Comparison of ENCODE assay signal across 1 cellular context in the genomic region with DNA sequence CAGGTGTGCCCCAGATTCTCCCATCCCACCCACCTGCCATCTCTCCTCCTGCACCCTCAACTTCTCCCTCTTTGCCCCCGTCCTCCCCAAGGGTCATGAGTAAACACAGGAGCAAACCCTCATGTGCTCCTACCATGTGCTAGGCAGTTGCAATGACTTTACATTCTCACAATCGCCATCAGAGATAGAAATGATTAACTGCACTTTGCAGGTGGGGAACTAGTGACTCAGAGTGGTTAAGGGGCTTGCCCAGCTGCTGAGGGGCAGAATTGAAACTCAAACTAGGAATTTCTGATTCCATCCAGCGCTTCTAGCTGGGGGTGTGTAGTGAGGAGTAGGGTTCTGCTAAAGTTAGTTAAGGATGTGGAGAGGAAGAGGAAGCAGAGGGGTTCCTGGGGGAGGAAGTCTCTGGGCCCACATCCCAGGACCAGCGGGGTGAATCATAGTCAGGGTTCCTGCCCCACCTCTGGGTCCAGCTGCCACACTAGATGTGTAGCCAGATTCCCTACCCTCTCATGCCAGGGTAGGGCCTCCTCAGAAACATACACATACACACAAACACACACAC.
TF ChIP-seq lines count a peak whose summit lies in the region.

No MANE protein-coding gene starts in this region.

TF ChIP-seq in K562, 482 proteins besides CTCF, POLR2A, EP300 and RAD21 (continues in another document):
- TF ChIP-seq CBX5 (IDR thresholded peaks at IDR 0.05; ENCODE audit: borderline replicate concordance, low read depth) (no peak), MECOM (CRISPR knock-in tag; IDR thresholded peaks at IDR 0.05) (no peak), TCFL5 (CRISPR knock-in tag; conservative IDR thresholded peaks at IDR 0.05) (no peak), RHOXF2B (CRISPR knock-in tag; conservative IDR thresholded peaks at IDR 0.05) (no peak), SOX6 (IDR thresholded peaks at IDR 0.05) (no peak), CBFA2T2 (conservative IDR thresholded peaks at IDR 0.05) (no peak; the same call in 1 of the 2 replicates), YBX1 (IDR thresholded peaks at IDR 0.05) (no peak), CTBP1 (IDR thresholded peaks at IDR 0.05; ENCODE audit: borderline replicate concordance) (no peak), BMI1 (IDR thresholded peaks at IDR 0.05; ENCODE audit: low read length) (no peak), E2F3 (CRISPR knock-in tag; IDR thresholded peaks at IDR 0.05) (no peak), STAT5A (IDR thresholded peaks at IDR 0.05; ENCODE audit: borderline replicate concordance, low read length) (no peak), LEF1 (IDR thresholded peaks at IDR 0.05) (no peak), ZNF561 (CRISPR knock-in tag; conservative IDR thresholded peaks at IDR 0.05) (no peak), ADNP (tag; IDR thresholded peaks at IDR 0.05) (no peak), DIDO1 (tag; IDR thresholded peaks at IDR 0.05; ENCODE audit: low read depth) (no peak), U2AF2 (optimal IDR thresholded peaks at IDR 0.05; ENCODE audit: low read depth, low read length) (no peak), PHB2 (IDR thresholded peaks at IDR 0.05; ENCODE audit: low read depth) (no peak), JUND (IDR thresholded peaks at IDR 0.05; ENCODE audit: borderline replicate concordance, low read depth, low read length) (peak; percentile 24; the same call in 1 of the 2 replicates), JUND (tag; IDR thresholded peaks at IDR 0.05; ENCODE audit: borderline replicate concordance, low read depth, low read length) (no peak), BCOR (IDR thresholded peaks at IDR 0.05) (no peak), POLR2AphosphoS2 (IDR thresholded peaks at IDR 0.05; ENCODE audit: low read length) (peak; percentile 5; the same call in 1 of the 2 replicates), TEAD2 (tag; IDR thresholded peaks at IDR 0.05) (no peak), CBFA2T3 (IDR thresholded peaks at IDR 0.05) (peak; percentile 20; the same call in 1 of the 2 replicates), MBD2 (IDR thresholded peaks at IDR 0.05; ENCODE audit: borderline replicate concordance, low read depth) (0 out of 2 replicates have a peak, but pooled peaks have one; percentile 23), CHD2 (IDR thresholded peaks at IDR 0.05; ENCODE audit: low read depth, low read length) (no peak), EHMT2 (IDR thresholded peaks at IDR 0.05) (no peak), KAT2B (IDR thresholded peaks at IDR 0.05; ENCODE audit: low read depth, low read length) (no peak), GATA2 (CRISPR knock-in tag; IDR thresholded peaks at IDR 0.05) (no peak), NBN (IDR thresholded peaks at IDR 0.05; ENCODE audit: low read depth) (no peak), ZNF217 (CRISPR knock-in tag; IDR thresholded peaks at IDR 0.05) (no peak), ZNF347 (CRISPR knock-in tag; IDR thresholded peaks at IDR 0.05; ENCODE audit: low read depth) (no peak), KLF1 (tag; IDR thresholded peaks at IDR 0.05) (no peak), SREBF2 (CRISPR knock-in tag; IDR thresholded peaks at IDR 0.05) (no peak), POLR2G (IDR thresholded peaks at IDR 0.05; ENCODE audit: low read depth, low read length) (no peak; the same call in 1 of the 2 replicates), NFE2 (IDR thresholded peaks at IDR 0.05; ENCODE audit: low read depth) (peak; percentile 49), POLR2B (IDR thresholded peaks at IDR 0.05; ENCODE audit: low read depth, partially characterized antibody) (no peak), ARID1B (IDR thresholded peaks at IDR 0.05) (0 out of 2 replicates have a peak, but pooled peaks have one; percentile 20), TRIM24 (IDR thresholded peaks at IDR 0.05) (no peak), HMGN3 (IDR thresholded peaks at IDR 0.05; ENCODE audit: borderline replicate concordance, extremely low read depth, insufficient read length, low read depth, low read length) (no peak), ZC3H11A (IDR thresholded peaks at IDR 0.05; ENCODE audit: low read depth, low read length) (no peak), ZNF274 (IDR thresholded peaks at IDR 0.05; ENCODE audit: borderline replicate concordance, low read depth, low read length) (no peak), ZNF77 (CRISPR knock-in tag; IDR thresholded peaks at IDR 0.05) (no peak), NR4A1 (CRISPR knock-in tag; IDR thresholded peaks at IDR 0.05) (no peak), NR4A1 (tag; IDR thresholded peaks at IDR 0.05) (no peak), KDM4B (IDR thresholded peaks at IDR 0.05; ENCODE audit: borderline replicate concordance in 2 of 2, low read depth in 1 of 2) (no peak), POU5F1 (IDR thresholded peaks at IDR 0.05; ENCODE audit: borderline replicate concordance, low read depth, low read length, partially characterized antibody) (no peak), PTBP1 (IDR thresholded peaks at IDR 0.05; ENCODE audit: low read depth, low read length) (no peak), KDM1A (IDR thresholded peaks at IDR 0.05) (no peak), MYNN (IDR thresholded peaks at IDR 0.05) (peak; percentile 52; the same call in 1 of the 2 replicates), MYNN (CRISPR knock-in tag; IDR thresholded peaks at IDR 0.05) (no peak), RFX7 (CRISPR knock-in tag; IDR thresholded peaks at IDR 0.05) (no peak), WHSC1 (IDR thresholded peaks at IDR 0.05; ENCODE audit: low read length) (no peak)
- TF ChIP-seq, protein P1, sequence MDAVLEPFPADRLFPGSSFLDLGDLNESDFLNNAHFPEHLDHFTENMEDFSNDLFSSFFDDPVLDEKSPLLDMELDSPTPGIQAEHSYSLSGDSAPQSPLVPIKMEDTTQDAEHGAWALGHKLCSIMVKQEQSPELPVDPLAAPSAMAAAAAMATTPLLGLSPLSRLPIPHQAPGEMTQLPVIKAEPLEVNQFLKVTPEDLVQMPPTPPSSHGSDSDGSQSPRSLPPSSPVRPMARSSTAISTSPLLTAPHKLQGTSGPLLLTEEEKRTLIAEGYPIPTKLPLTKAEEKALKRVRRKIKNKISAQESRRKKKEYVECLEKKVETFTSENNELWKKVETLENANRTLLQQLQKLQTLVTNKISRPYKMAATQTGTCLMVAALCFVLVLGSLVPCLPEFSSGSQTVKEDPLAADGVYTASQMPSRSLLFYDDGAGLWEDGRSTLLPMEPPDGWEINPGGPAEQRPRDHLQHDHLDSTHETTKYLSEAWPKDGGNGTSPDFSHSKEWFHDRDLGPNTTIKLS (IDR thresholded peaks at IDR 0.05; ENCODE audit: borderline replicate concordance, low read depth), result no peak
- TF ChIP-seq, protein P2, sequence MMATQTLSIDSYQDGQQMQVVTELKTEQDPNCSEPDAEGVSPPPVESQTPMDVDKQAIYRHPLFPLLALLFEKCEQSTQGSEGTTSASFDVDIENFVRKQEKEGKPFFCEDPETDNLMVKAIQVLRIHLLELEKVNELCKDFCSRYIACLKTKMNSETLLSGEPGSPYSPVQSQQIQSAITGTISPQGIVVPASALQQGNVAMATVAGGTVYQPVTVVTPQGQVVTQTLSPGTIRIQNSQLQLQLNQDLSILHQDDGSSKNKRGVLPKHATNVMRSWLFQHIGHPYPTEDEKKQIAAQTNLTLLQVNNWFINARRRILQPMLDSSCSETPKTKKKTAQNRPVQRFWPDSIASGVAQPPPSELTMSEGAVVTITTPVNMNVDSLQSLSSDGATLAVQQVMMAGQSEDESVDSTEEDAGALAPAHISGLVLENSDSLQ (IDR thresholded peaks at IDR 0.05), result 0 out of 2 replicates have a peak, but pooled peaks have one; percentile 5
- TF ChIP-seq, protein P3, sequence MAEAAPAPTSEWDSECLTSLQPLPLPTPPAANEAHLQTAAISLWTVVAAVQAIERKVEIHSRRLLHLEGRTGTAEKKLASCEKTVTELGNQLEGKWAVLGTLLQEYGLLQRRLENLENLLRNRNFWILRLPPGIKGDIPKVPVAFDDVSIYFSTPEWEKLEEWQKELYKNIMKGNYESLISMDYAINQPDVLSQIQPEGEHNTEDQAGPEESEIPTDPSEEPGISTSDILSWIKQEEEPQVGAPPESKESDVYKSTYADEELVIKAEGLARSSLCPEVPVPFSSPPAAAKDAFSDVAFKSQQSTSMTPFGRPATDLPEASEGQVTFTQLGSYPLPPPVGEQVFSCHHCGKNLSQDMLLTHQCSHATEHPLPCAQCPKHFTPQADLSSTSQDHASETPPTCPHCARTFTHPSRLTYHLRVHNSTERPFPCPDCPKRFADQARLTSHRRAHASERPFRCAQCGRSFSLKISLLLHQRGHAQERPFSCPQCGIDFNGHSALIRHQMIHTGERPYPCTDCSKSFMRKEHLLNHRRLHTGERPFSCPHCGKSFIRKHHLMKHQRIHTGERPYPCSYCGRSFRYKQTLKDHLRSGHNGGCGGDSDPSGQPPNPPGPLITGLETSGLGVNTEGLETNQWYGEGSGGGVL (CRISPR knock-in tag; IDR thresholded peaks at IDR 0.05), result no peak
- TF ChIP-seq, protein P4, sequence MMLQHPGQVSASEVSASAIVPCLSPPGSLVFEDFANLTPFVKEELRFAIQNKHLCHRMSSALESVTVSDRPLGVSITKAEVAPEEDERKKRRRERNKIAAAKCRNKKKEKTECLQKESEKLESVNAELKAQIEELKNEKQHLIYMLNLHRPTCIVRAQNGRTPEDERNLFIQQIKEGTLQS (IDR thresholded peaks at IDR 0.05), result peak; percentile 14; the same call in 1 of the 2 replicates
- TF ChIP-seq, protein P4 (CRISPR knock-in tag; conservative IDR thresholded peaks at IDR 0.05), result no peak
- TF ChIP-seq, protein P5, sequence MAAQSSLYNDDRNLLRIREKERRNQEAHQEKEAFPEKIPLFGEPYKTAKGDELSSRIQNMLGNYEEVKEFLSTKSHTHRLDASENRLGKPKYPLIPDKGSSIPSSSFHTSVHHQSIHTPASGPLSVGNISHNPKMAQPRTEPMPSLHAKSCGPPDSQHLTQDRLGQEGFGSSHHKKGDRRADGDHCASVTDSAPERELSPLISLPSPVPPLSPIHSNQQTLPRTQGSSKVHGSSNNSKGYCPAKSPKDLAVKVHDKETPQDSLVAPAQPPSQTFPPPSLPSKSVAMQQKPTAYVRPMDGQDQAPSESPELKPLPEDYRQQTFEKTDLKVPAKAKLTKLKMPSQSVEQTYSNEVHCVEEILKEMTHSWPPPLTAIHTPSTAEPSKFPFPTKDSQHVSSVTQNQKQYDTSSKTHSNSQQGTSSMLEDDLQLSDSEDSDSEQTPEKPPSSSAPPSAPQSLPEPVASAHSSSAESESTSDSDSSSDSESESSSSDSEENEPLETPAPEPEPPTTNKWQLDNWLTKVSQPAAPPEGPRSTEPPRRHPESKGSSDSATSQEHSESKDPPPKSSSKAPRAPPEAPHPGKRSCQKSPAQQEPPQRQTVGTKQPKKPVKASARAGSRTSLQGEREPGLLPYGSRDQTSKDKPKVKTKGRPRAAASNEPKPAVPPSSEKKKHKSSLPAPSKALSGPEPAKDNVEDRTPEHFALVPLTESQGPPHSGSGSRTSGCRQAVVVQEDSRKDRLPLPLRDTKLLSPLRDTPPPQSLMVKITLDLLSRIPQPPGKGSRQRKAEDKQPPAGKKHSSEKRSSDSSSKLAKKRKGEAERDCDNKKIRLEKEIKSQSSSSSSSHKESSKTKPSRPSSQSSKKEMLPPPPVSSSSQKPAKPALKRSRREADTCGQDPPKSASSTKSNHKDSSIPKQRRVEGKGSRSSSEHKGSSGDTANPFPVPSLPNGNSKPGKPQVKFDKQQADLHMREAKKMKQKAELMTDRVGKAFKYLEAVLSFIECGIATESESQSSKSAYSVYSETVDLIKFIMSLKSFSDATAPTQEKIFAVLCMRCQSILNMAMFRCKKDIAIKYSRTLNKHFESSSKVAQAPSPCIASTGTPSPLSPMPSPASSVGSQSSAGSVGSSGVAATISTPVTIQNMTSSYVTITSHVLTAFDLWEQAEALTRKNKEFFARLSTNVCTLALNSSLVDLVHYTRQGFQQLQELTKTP (IDR thresholded peaks at IDR 0.05; ENCODE audit: low read depth in 1 of 2, partially characterized antibody in 2 of 2), result no peak
- TF ChIP-seq, protein P6, sequence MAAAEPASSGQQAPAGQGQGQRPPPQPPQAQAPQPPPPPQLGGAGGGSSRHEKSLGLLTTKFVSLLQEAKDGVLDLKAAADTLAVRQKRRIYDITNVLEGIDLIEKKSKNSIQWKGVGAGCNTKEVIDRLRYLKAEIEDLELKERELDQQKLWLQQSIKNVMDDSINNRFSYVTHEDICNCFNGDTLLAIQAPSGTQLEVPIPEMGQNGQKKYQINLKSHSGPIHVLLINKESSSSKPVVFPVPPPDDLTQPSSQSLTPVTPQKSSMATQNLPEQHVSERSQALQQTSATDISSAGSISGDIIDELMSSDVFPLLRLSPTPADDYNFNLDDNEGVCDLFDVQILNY (CRISPR knock-in tag; IDR thresholded peaks at IDR 0.05), result no peak
- TF ChIP-seq, protein P7, sequence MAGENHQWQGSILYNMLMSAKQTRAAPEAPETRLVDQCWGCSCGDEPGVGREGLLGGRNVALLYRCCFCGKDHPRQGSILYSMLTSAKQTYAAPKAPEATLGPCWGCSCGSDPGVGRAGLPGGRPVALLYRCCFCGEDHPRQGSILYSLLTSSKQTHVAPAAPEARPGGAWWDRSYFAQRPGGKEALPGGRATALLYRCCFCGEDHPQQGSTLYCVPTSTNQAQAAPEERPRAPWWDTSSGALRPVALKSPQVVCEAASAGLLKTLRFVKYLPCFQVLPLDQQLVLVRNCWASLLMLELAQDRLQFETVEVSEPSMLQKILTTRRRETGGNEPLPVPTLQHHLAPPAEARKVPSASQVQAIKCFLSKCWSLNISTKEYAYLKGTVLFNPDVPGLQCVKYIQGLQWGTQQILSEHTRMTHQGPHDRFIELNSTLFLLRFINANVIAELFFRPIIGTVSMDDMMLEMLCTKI (IDR thresholded peaks at IDR 0.05; ENCODE audit: partially characterized antibody), result no peak
- TF ChIP-seq, protein P8, sequence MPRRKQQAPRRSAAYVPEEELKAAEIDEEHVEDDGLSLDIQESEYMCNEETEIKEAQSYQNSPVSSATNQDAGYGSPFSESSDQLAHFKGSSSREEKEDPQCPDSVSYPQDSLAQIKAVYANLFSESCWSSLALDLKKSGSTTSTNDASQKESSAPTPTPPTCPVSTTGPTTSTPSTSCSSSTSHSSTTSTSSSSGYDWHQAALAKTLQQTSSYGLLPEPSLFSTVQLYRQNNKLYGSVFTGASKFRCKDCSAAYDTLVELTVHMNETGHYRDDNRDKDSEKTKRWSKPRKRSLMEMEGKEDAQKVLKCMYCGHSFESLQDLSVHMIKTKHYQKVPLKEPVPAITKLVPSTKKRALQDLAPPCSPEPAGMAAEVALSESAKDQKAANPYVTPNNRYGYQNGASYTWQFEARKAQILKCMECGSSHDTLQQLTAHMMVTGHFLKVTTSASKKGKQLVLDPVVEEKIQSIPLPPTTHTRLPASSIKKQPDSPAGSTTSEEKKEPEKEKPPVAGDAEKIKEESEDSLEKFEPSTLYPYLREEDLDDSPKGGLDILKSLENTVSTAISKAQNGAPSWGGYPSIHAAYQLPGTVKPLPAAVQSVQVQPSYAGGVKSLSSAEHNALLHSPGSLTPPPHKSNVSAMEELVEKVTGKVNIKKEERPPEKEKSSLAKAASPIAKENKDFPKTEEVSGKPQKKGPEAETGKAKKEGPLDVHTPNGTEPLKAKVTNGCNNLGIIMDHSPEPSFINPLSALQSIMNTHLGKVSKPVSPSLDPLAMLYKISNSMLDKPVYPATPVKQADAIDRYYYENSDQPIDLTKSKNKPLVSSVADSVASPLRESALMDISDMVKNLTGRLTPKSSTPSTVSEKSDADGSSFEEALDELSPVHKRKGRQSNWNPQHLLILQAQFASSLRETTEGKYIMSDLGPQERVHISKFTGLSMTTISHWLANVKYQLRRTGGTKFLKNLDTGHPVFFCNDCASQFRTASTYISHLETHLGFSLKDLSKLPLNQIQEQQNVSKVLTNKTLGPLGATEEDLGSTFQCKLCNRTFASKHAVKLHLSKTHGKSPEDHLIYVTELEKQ (CRISPR knock-in tag; IDR thresholded peaks at IDR 0.05), result no peak
